In genomic region chr19:42074513-42075363, GRCh38 we compare ENCODE assay signal across 8 cellular contexts. TPM values are rescaled to one million over a fixed set of nuclear protein-coding genes. Genes with fewer than 3 reads are reported as not detected.
DNase-seq lines count a peak whose midpoint lies in the region; ATAC-seq, FAIRE-seq and TF ChIP-seq lines count a peak whose summit lies in the region.

No MANE protein-coding gene starts in this region.

- peaks cover 7% of the 10 kb centered on the region; the same call in 2 of the 3 replicates for H3K9me3 Mint-ChIP-seq in GM23338
- H3K9me3 Mint-ChIP-seq in activated CD4-positive, alpha-beta memory T cell treated with anti-CD3 and anti-CD28 coated beads, Interleukin-2, amount 10 ng/mL, durations not matched to agents 7 days and 5 days: no peaks in the 10 kb centered on the region

- no peaks in the 10 kb centered on the region for H3K9me3 ChIP-seq in A549

- peak overlapping the region; percentile 98 for H3K4me3 Mint-ChIP-seq in GM23338
- H3K4me3 Mint-ChIP-seq in activated CD4-positive, alpha-beta memory T cell treated with anti-CD3 and anti-CD28 coated beads, Interleukin-2, amount 10 ng/mL, durations not matched to agents 7 days and 5 days: peak overlapping the region; percentile 99

- peaks cover 31% of the 10 kb centered on the region for H3K79me2 ChIP-seq in GM23338 (replicated peaks; ENCODE audit: insufficient read depth)

- peak in 1 of 2 experiments; percentile 18; a peak in 4 of 6 replicates for ATAC-seq in A549
- peak; percentile 4; the same call in 2 of the 3 replicates for ATAC-seq in GM23338
- ATAC-seq in foreskin keratinocyte: no peak
- ATAC-seq in HG02642 (IDR thresholded peaks at IDR 0.05; ENCODE audit: poor library complexity, unreplicated experiment): no peak

- peak overlapping the region; percentile 57 for H3K4me3 ChIP-seq in A549
- peak overlapping the region; percentile 70 for H3K4me3 ChIP-seq in GM23338
- peak overlapping the region; percentile 79 for H3K4me3 ChIP-seq in retinal pigment epithelial cell (ENCODE audit: low read length)

- H4K20me1 ChIP-seq in GM23338 (replicated peaks; ENCODE audit: insufficient read depth): peaks cover 17% of the 10 kb centered on the region

- TF ChIP-seq POLR2A in A549 (IDR thresholded peaks at IDR 0.05; ENCODE audit: low read length): peak; percentile 34; the same call in 1 of the 2 replicates

- peaks cover 6% of the 10 kb centered on the region; the same call in 1 of the 2 replicates for H3K36me3 ChIP-seq in GM23338 (ENCODE audit: insufficient read depth)

- CTCF ChIA-PET in A549 (lab: Yijun Ruan, JAX): interaction anchor here (1.0 to 1.8 kb wide), 3 partner anchors 10 to 47 kb away, joined by 4 to 5 read pairs (median 4); no protein-coding TSS in a partner anchor
- CTCF ChIA-PET in activated CD4-positive, alpha-beta memory T cell treated with anti-CD3 and anti-CD28 coated beads, Interleukin-2, amount 10 ng/mL, durations not matched to agents 7 days and 5 days (lab: Charles Lee): no interaction called here

- H3K27me3 ChIP-seq in GM23338 (ENCODE audit: insufficient read depth) (no peaks in the 10 kb centered on the region), foreskin keratinocyte (peaks cover 7% of the 10 kb centered on the region)

- no peak for TF ChIP-seq EP300 in A549 (IDR thresholded peaks at IDR 0.05)

- peaks cover 13% of the 10 kb centered on the region for H3K27me3 Mint-ChIP-seq in GM23338 (ENCODE audit: insufficient read depth, low read depth, poor library complexity)
- H3K27me3 Mint-ChIP-seq in activated CD4-positive, alpha-beta memory T cell treated with anti-CD3 and anti-CD28 coated beads, Interleukin-2, amount 10 ng/mL, durations not matched to agents 7 days and 5 days: peaks cover 7% of the 10 kb centered on the region

- H2AFZ ChIP-seq in GM23338: peak overlapping the region; percentile 60; the same call in 1 of the 2 replicates

- H3K27ac Mint-ChIP-seq in GM23338: peak overlapping the region; percentile 100
- H3K27ac Mint-ChIP-seq in activated CD4-positive, alpha-beta memory T cell treated with anti-CD3 and anti-CD28 coated beads, Interleukin-2, amount 10 ng/mL, durations not matched to agents 7 days and 5 days: peak overlapping the region; percentile 94

- peak; percentile 54 for FAIRE-seq in A549 (lab: Jason Lieb, UNC)

- no peaks in the 10 kb centered on the region for H3K9me2 ChIP-seq in GM23338 (ENCODE audit: insufficient read depth)

- DNase-seq in A549 (ENCODE audit: low read depth in 1 of 2, low spot score in 1 of 2) (peak; percentile 68 to 87), GM23338 (ENCODE audit: low spot score) (peak; percentile 50), foreskin keratinocyte (no peak), retinal pigment epithelial cell (ENCODE audit: low read depth) (no peak), activated gamma-delta T cell (lab: John Stamatoyannopoulos, UW) (no peak), retina (no peak)
- DNase-seq in activated CD4-positive, alpha-beta memory T cell treated with anti-CD3 and anti-CD28 coated beads, Interleukin-2, amount 10 ng/mL, durations not matched to agents 7 days and 5 days: peak; percentile 25

- 0 out of 2 replicates have a peak, but pooled peaks cover 4% of the 10 kb centered on the region for H3F3A ChIP-seq in GM23338 (replicated peaks; ENCODE audit: low read depth)

- H3K36me3 Mint-ChIP-seq in GM23338 (ENCODE audit: low read depth): peaks cover 31% of the 10 kb centered on the region
- peaks cover 31% of the 10 kb centered on the region for H3K36me3 Mint-ChIP-seq in activated CD4-positive, alpha-beta memory T cell treated with anti-CD3 and anti-CD28 coated beads, Interleukin-2, amount 10 ng/mL, durations not matched to agents 7 days and 5 days (ENCODE audit: low read depth)

- WGBS in A549 (ENCODE audit: missing lambda C conversion rate): 67% methylated on average over 27 of the region's 27 CpGs

- H3K27ac ChIP-seq in A549 (peak overlapping the region; percentile 89 to 90), GM23338 (ENCODE audit: low read depth) (peak overlapping the region; percentile 98), foreskin keratinocyte (peak overlapping the region; percentile 95)

- H3K4me1 Mint-ChIP-seq in GM23338: peaks cover 44% of the 10 kb centered on the region
- peaks cover 43% of the 10 kb centered on the region for H3K4me1 Mint-ChIP-seq in activated CD4-positive, alpha-beta memory T cell treated with anti-CD3 and anti-CD28 coated beads, Interleukin-2, amount 10 ng/mL, durations not matched to agents 7 days and 5 days

- H3K4me2 ChIP-seq in A549 (peak overlapping the region; percentile 83), GM23338 (peak overlapping the region; percentile 83)

- TF ChIP-seq RAD21 in A549 (conservative IDR thresholded peaks at IDR 0.05 in 1 of 2, IDR thresholded peaks at IDR 0.05 in 1 of 2): no peak

- no peak for TF ChIP-seq CTCF in A549 (IDR thresholded peaks at IDR 0.05)
- no peak for TF ChIP-seq CTCF in GM23338 (conservative IDR thresholded peaks at IDR 0.05; ENCODE audit: low read depth in 2 of 2)
- TF ChIP-seq CTCF in foreskin keratinocyte (conservative IDR thresholded peaks at IDR 0.05): no peak
- TF ChIP-seq CTCF in retinal pigment epithelial cell (conservative IDR thresholded peaks at IDR 0.05; ENCODE audit: low read depth, low read length): no peak

- POLR2A ChIA-PET in A549 (lab: Yijun Ruan, JAX): no interaction called here
- POLR2A ChIA-PET in activated CD4-positive, alpha-beta memory T cell treated with anti-CD3 and anti-CD28 coated beads, Interleukin-2, amount 10 ng/mL, durations not matched to agents 7 days and 5 days (lab: Charles Lee): no interaction called here

- H3K4me1 ChIP-seq in A549: peaks cover 25% of the 10 kb centered on the region
- H3K4me1 ChIP-seq in GM23338 (ENCODE audit: insufficient read depth): peaks cover 22% of the 10 kb centered on the region
- peaks cover 8% of the 10 kb centered on the region for H3K4me1 ChIP-seq in foreskin keratinocyte

RNA-seq across cellular contexts. Expression of gene ZNF574, which starts 1.2 kb away (rescaled TPM):
- 11.3 and 16.9 TPM in 2 replicates for polyA plus RNA-seq in A549 (2011; rRNA removed)
- 17.0 and 26.0 TPM in 2 replicates for polyA plus RNA-seq in A549 (2012; cell fraction: cytosol; rRNA removed)
- polyA plus RNA-seq in A549 (2012; cell fraction: nucleus; rRNA removed): 31.8 and 49.4 TPM in 2 replicates
- polyA plus RNA-seq in A549 (2017; fragmentation: RNase III; extraction: RNeasy Plus Mini Kit Qiagen cat#74134 plus additional on column Dnase treatment): 20.9 to 21.8 TPM (median 21.1 TPM) in 3 replicates
- 41.8 and 63.4 TPM in 2 replicates for polyA minus RNA-seq in A549 (2011; rRNA and poly(A)+ RNA removed)
- total RNA-seq in GM23338 (2014; rRNA removed; shearing (Covaris generic)): 50.8 and 61.2 TPM in 2 replicates
- 18.7 and 19.4 TPM in 2 replicates for polyA plus RNA-seq in GM23338 (2016; fragmentation: Nextera tagmentation; extraction: Ambion mirVana)
- total RNA-seq in activated CD4-positive, alpha-beta memory T cell treated with anti-CD3 and anti-CD28 coated beads, Interleukin-2, amount 10 ng/mL, durations not matched to agents 7 days and 5 days: 10 to 100 TPM; 14.3 to 14.5 TPM
- total RNA-seq in foreskin keratinocyte: 16.0 and 17.7 TPM in 2 replicates
- 11.9 and 12.0 TPM in 2 replicates for polyA plus RNA-seq in foreskin keratinocyte

RNA-seq across cellular contexts. Expression of gene GRIK5, which starts 4.7 kb away (rescaled TPM):
- polyA plus RNA-seq in A549 (2011; rRNA removed) (0.22 and 0.42 TPM in 2 replicates), A549 (2017; fragmentation: RNase III; extraction: RNeasy Plus Mini Kit Qiagen cat#74134 plus additional on column Dnase treatment) (0.30 to 0.54 TPM (median 0.45 TPM) in 3 replicates), GM23338 (2016; fragmentation: Nextera tagmentation; extraction: Ambion mirVana) (5.1 and 6.2 TPM in 2 replicates), foreskin keratinocyte (0.06 and 0.19 TPM in 2 replicates)
- polyA plus RNA-seq in A549 (2012; cell fraction: cytosol; rRNA removed): 0.26 and 0.32 TPM in 2 replicates
- 1.6 and 2.0 TPM in 2 replicates for polyA plus RNA-seq in A549 (2012; cell fraction: nucleus; rRNA removed)
- 0.12 and 0.34 TPM in 2 replicates for polyA minus RNA-seq in A549 (2011; rRNA and poly(A)+ RNA removed)
- total RNA-seq in GM23338 (2014; rRNA removed; shearing (Covaris generic)): 34.3 and 42.5 TPM in 2 replicates
- total RNA-seq in activated CD4-positive, alpha-beta memory T cell treated with anti-CD3 and anti-CD28 coated beads, Interleukin-2, amount 10 ng/mL, durations not matched to agents 7 days and 5 days: under 1 TPM; 0.38 to 0.68 TPM
- 0.07 and 0.11 TPM in 2 replicates for total RNA-seq in foreskin keratinocyte

RNA-seq across cellular contexts. Expression of gene POU2F2, which starts 57.5 kb away (rescaled TPM):
- 0.15 and 0.16 TPM in 2 replicates for polyA plus RNA-seq in A549 (2011; rRNA removed)
- 0.13 and 0.14 TPM in 2 replicates for polyA plus RNA-seq in A549 (2012; cell fraction: cytosol; rRNA removed)
- 0.56 and 0.83 TPM in 2 replicates for polyA plus RNA-seq in A549 (2012; cell fraction: nucleus; rRNA removed)
- 0.24 to 0.49 TPM (median 0.28 TPM) in 3 replicates for polyA plus RNA-seq in A549 (2017; fragmentation: RNase III; extraction: RNeasy Plus Mini Kit Qiagen cat#74134 plus additional on column Dnase treatment)
- 0.58 TPM in 1 of 2 replicates, not detected in the other for polyA minus RNA-seq in A549 (2011; rRNA and poly(A)+ RNA removed)
- total RNA-seq in GM23338 (2014; rRNA removed; shearing (Covaris generic)): 2.3 and 2.4 TPM in 2 replicates
- polyA plus RNA-seq in GM23338 (2016; fragmentation: Nextera tagmentation; extraction: Ambion mirVana): 4.6 and 5.1 TPM in 2 replicates
- 10 to 100 TPM; 31.3 to 35.8 TPM for total RNA-seq in activated CD4-positive, alpha-beta memory T cell treated with anti-CD3 and anti-CD28 coated beads, Interleukin-2, amount 10 ng/mL, durations not matched to agents 7 days and 5 days
- 34.4 and 37.3 TPM in 2 replicates for total RNA-seq in foreskin keratinocyte
- polyA plus RNA-seq in foreskin keratinocyte: 49.6 and 59.3 TPM in 2 replicates

Comparison
In these comparisons a context has a peak if more than half of its experiments do, and no peak if none do; other contexts are left out.
1. DNase-seq: peak in A549 (2 of 2), GM23338 (single experiment) and activated CD4-positive, alpha-beta memory T cell treated with anti-CD3 and anti-CD28 coated beads, Interleukin-2, amount 10 ng/mL, durations not matched to agents 7 days and 5 days (single experiment); none in foreskin keratinocyte (0 of 2), retinal pigment epithelial cell (single experiment), activated gamma-delta T cell (single experiment) and retina (single experiment).
2. RNA of gene GRIK5, which starts 4.7 kb away (total RNA-seq): 34.3 to 42.5 TPM in GM23338; 0.38 to 0.68 TPM in activated CD4-positive, alpha-beta memory T cell treated with anti-CD3 and anti-CD28 coated beads, Interleukin-2, amount 10 ng/mL, durations not matched to agents 7 days and 5 days and 0.07 to 0.11 TPM in foreskin keratinocyte; every median in the first group is over 10 times any median in the second.
3. Peak in every context shown above with its lines, with median percentiles within 50 percentile points of each other: H3K27ac ChIP-seq and H3K4me3 ChIP-seq.